ENCODE assay signal across 28 cellular contexts in genomic region chr1:3119748-3120524, GRCh38. TPM values are rescaled to one million over a fixed set of nuclear protein-coding genes. Genes with fewer than 3 reads are reported as not detected.
A peak's percentile ranks its signal among the peaks of the same experiment; 100 is the strongest.
DNase-seq lines count a peak whose midpoint lies in the region; ATAC-seq, FAIRE-seq and TF ChIP-seq lines count a peak whose summit lies in the region.
"Had no signal": no experiment of that assay in that cellular context is flagged by ENCODE, and none has a peak within 500 bp of the region (broad histone marks: within the 10 kb centered on the region; RNA-seq: fewer than 3 reads in every experiment).

No MANE protein-coding gene starts in this region.

- 71% methylated on average over 16 of the region's 26 CpGs for WGBS in HepG2 (ENCODE audit: low lambda C conversion rate)
- 57% methylated on average over 5 of the region's 26 CpGs for WGBS in right lobe of liver (ENCODE audit: insufficient coverage, low coverage, low lambda C conversion rate, missing lambda C conversion rate)

- H3K27me3 ChIP-seq in HepG2 (ENCODE audit: control insufficient read depth in 1 of 2, insufficient read depth in 2 of 2, low read length in 2 of 2): peaks cover 2 to 10% of the 10 kb centered on the region in 2 experiments; a peak in 1 of 5 replicates
- H3K27me3 ChIP-seq in right lobe of liver: no peaks in the 10 kb centered on the region
- H3K27me3 ChIP-seq in neural progenitor cell: no peaks in the 10 kb centered on the region

- peaks cover 13% of the 10 kb centered on the region for H3F3A ChIP-seq in neural progenitor cell (ENCODE audit: low read depth)

- H3K4me1 ChIP-seq in HepG2 (ENCODE audit: insufficient read depth, low read length): peaks cover 40% of the 10 kb centered on the region
- peaks cover 0 to 12% (median 0%) of the 10 kb centered on the region in 4 donors for H3K4me1 ChIP-seq in right lobe of liver
- peaks cover 56% of the 10 kb centered on the region for H3K4me1 ChIP-seq in neural progenitor cell
- H3K4me1 ChIP-seq: lower lobe of right lung, parathyroid adenoma had no signal

- BruUV-seq in HepG2 (replicated peaks; lab: Mats Ljungman, UMichigan): no TSS peak

- H3K9ac ChIP-seq in HepG2 (ENCODE audit: insufficient read depth, low read depth, low read length) (no peak overlapping the region), neural progenitor cell (no peak overlapping the region)
- H3K9ac ChIP-seq: parathyroid adenoma had no signal

- FAIRE-seq in HepG2 (lab: Jason Lieb, UNC): no peak
- FAIRE-seq: A204.1, colon, H54 had no signal

- H2AFZ ChIP-seq in HepG2 (ENCODE audit: low read length): no peak overlapping the region
- H2AFZ ChIP-seq in neural progenitor cell (replicated peaks): no peak overlapping the region
- H2AFZ ChIP-seq: parathyroid adenoma had no signal

- H3K4me1 Mint-ChIP-seq in neural progenitor cell: peaks cover 64% of the 10 kb centered on the region
- H3K4me1 Mint-ChIP-seq: activated naive CD4-positive, alpha-beta T cell treated with anti-CD3 and anti-CD28 coated beads, Interleukin-2, amount 50 U/mL, for 24 hours; B cell had no signal

- CTCF ChIA-PET in HepG2 (lab: Yijun Ruan, JAX; ENCODE audit: low intra/inter-chr PET ratio, low total read pairs): no interaction called here

- POLR2A ChIA-PET in HepG2 (lab: Yijun Ruan, JAX): no interaction called here

- H3K79me2 ChIP-seq in HepG2 (ENCODE audit: insufficient read depth, low read length): no peaks in the 10 kb centered on the region
- no peaks in the 10 kb centered on the region for H3K79me2 ChIP-seq in neural progenitor cell (ENCODE audit: low read depth)
- H3K79me2 ChIP-seq: parathyroid adenoma had no signal

- no peaks in the 10 kb centered on the region for H3K9me3 Mint-ChIP-seq in neural progenitor cell
- H3K9me3 Mint-ChIP-seq: activated naive CD4-positive, alpha-beta T cell treated with anti-CD3 and anti-CD28 coated beads, Interleukin-2, amount 50 U/mL, for 24 hours; activated T-cell treated with anti-CD3 and anti-CD28 coated beads, Interleukin-2, amount 50 U/mL, for 72 hours had no signal

- H3K4me3 Mint-ChIP-seq in neural progenitor cell: peak overlapping the region; percentile 66
- H3K4me3 Mint-ChIP-seq: activated naive CD4-positive, alpha-beta T cell treated with anti-CD3 and anti-CD28 coated beads, Interleukin-2, amount 50 U/mL, for 24 hours; activated T-cell treated with anti-CD3 and anti-CD28 coated beads, Interleukin-2, amount 50 U/mL, for 72 hours; B cell had no signal

- H3K27me3 Mint-ChIP-seq in neural progenitor cell (ENCODE audit: insufficient read depth, low read depth): peaks cover 6% of the 10 kb centered on the region
- H3K27me3 Mint-ChIP-seq: activated naive CD4-positive, alpha-beta T cell treated with anti-CD3 and anti-CD28 coated beads, Interleukin-2, amount 50 U/mL, for 24 hours; B cell had no signal

- H4K20me1 ChIP-seq in HepG2 (ENCODE audit: insufficient read depth, low read length) (no peaks in the 10 kb centered on the region), neural progenitor cell (ENCODE audit: low read depth) (no peaks in the 10 kb centered on the region)

- no peak for TF ChIP-seq EP300 in HepG2 (IDR thresholded peaks at IDR 0.05; ENCODE audit: low read depth in 2 of 2, low read length in 2 of 2)
- no peak for TF ChIP-seq EP300 in HepG2 (CRISPR knock-in tag; IDR thresholded peaks at IDR 0.05; ENCODE audit: borderline replicate concordance)

- TF ChIP-seq CTCF in HepG2 (CRISPR knock-in tag; IDR thresholded peaks at IDR 0.05) (peak; percentile 51), right lobe of liver (IDR thresholded peaks at IDR 0.05) (no peak), neural progenitor cell (IDR thresholded peaks at IDR 0.05) (peak; percentile 13)

- intact Hi-C loops in HepG2 (cut with micrococcal nuclease; ENCODE audit: unreplicated experiment): loop anchor here (10.0 kb wide), 1 partner anchor 55 kb away; no protein-coding TSS in a partner anchor
- intact Hi-C loops in right lobe of liver (cut with DNase I): no loop called here
- intact Hi-C loops in cardiac septum (cut with DNase I): no loop called here

- no peak for DNase-seq in HepG2 (ENCODE audit: low spot score)
- no peak for DNase-seq in right lobe of liver
- DNase-seq in cardiac septum (ENCODE audit: low spot score): peak; percentile 81
- no peak for DNase-seq in neural progenitor cell (ENCODE audit: low spot score)
- no peak for DNase-seq in SW480 (ENCODE audit: low spot score)
- DNase-seq: activated T-cell treated with anti-CD3 and anti-CD28 coated beads, Interleukin-2, amount 50 U/mL, for 72 hours; aorta; COR-L47; DND-41; lower lobe of right lung; NCI-H1105 treated with DMSO at 0.1 percent for 48 hours; NCI-H2107; stimulated activated naive CD4-positive, alpha-beta T cell; T1000 had no signal

- in situ Hi-C loops in HepG2 (cut with HindIII; ENCODE audit: extremely low pct_ligation_motif_present, low pct_unique_long_range_greater_than_20kb): no loop called here

- TF ChIP-seq POLR2A in HepG2 (IDR thresholded peaks at IDR 0.05; ENCODE audit: insufficient read depth in 1 of 2, low read depth in 2 of 2, low read length in 2 of 2) (no peak), right lobe of liver (IDR thresholded peaks at IDR 0.05) (no peak)

- H3K27ac Mint-ChIP-seq in neural progenitor cell: peak overlapping the region; percentile 92
- H3K27ac Mint-ChIP-seq: activated naive CD4-positive, alpha-beta T cell treated with anti-CD3 and anti-CD28 coated beads, Interleukin-2, amount 50 U/mL, for 24 hours; activated T-cell treated with anti-CD3 and anti-CD28 coated beads, Interleukin-2, amount 50 U/mL, for 72 hours; B cell had no signal

- H3K36me3 Mint-ChIP-seq in neural progenitor cell: no peaks in the 10 kb centered on the region
- H3K36me3 Mint-ChIP-seq: activated naive CD4-positive, alpha-beta T cell treated with anti-CD3 and anti-CD28 coated beads, Interleukin-2, amount 50 U/mL, for 24 hours had no signal

- H3K27ac ChIP-seq in HepG2 (ENCODE audit: extremely low read length, insufficient read depth, low read length) (no peak overlapping the region), right lobe of liver (no peak overlapping the region), neural progenitor cell (no peak overlapping the region)
- H3K27ac ChIP-seq: lower lobe of right lung, parathyroid adenoma, skin epidermis had no signal

- no peaks in the 10 kb centered on the region for H3K36me3 ChIP-seq in HepG2 (replicated peaks in 1 of 2; ENCODE audit: control insufficient read depth in 1 of 2, insufficient read depth in 2 of 2, low read length in 2 of 2)
- H3K36me3 ChIP-seq in right lobe of liver: no peaks in the 10 kb centered on the region
- no peaks in the 10 kb centered on the region for H3K36me3 ChIP-seq in neural progenitor cell
- H3K36me3 ChIP-seq: lower lobe of right lung had no signal

- H3K9me3 ChIP-seq in HepG2 (ENCODE audit: low read length) (no peaks in the 10 kb centered on the region), right lobe of liver (no peaks in the 10 kb centered on the region), neural progenitor cell (ENCODE audit: low read depth) (no peaks in the 10 kb centered on the region)
- H3K9me3 ChIP-seq: lower lobe of right lung had no signal

- ATAC-seq in HepG2 (0 out of 3 replicates have a peak, but pooled peaks have one; percentile 7), right lobe of liver (no peak), HG02938 (IDR thresholded peaks at IDR 0.05; ENCODE audit: unreplicated experiment) (no peak), GM18498 (IDR thresholded peaks at IDR 0.05; ENCODE audit: unreplicated experiment) (no peak), HG03520 (IDR thresholded peaks at IDR 0.05; ENCODE audit: unreplicated experiment) (no peak)
- ATAC-seq: activated CD4-positive, CD25-positive, alpha-beta regulatory T cell treated with anti-CD3 and anti-CD28 coated beads, Interleukin-2, amount 50 U/mL, for 24 hours; activated T-cell treated with anti-CD3 and anti-CD28 coated beads, Interleukin-2, amount 50 U/mL, for 72 hours; lower lobe of right lung; SK-N-SH treated with all-trans-retinoic acid at 6 μM for 48 hours had no signal

- TF ChIP-seq RAD21 in HepG2 (CRISPR knock-in tag; IDR thresholded peaks at IDR 0.05): peak; percentile 36; the same call in 1 of the 2 replicates

- H3K4me2 ChIP-seq in HepG2 (ENCODE audit: low read depth, low read length) (no peak overlapping the region), neural progenitor cell (no peak overlapping the region)

- H3K4me3 ChIP-seq in HepG2 (replicated peaks in 1 of 3; ENCODE audit: insufficient read depth in 1 of 3, low read depth in 2 of 3, low read length in 3 of 3) (no peak overlapping the region), right lobe of liver (no peak overlapping the region), neural progenitor cell (no peak overlapping the region)
- H3K4me3 ChIP-seq: lower lobe of right lung, skin epidermis had no signal

TF ChIP-seq in HepG2, 621 proteins besides CTCF, POLR2A, EP300 and RAD21 (continues in another document):
- TF ChIP-seq SOX13 (IDR thresholded peaks at IDR 0.05) (no peak), SOX13 (CRISPR knock-in tag; conservative IDR thresholded peaks at IDR 0.05 in 1 of 2, IDR thresholded peaks at IDR 0.05 in 1 of 2) (no peak)

RNA-seq across cellular contexts. Expression of gene PRDM16, which starts 50.9 kb away (rescaled TPM):
- 0.13 and 0.15 TPM in 2 replicates for total RNA-seq in HepG2 (2016; rRNA removed; fragmentation: Illumina TruSeq; extraction: Trizol)
- under 0.01 and 0.35 TPM in 2 replicates for total RNA-seq in HepG2 (2016; cell fraction: cytosol; rRNA removed; fragmentation: Illumina TruSeq; extraction: Trizol; ENCODE audit: low read depth)
- total RNA-seq in HepG2 (2016; cell fraction: insoluble cytoplasmic fraction; rRNA removed; fragmentation: Illumina TruSeq; extraction: Trizol): 0.21 and 0.24 TPM in 2 replicates
- total RNA-seq in HepG2 (2016; cell fraction: membrane; rRNA removed; fragmentation: Illumina TruSeq; extraction: Trizol): 0.19 and 0.24 TPM in 2 replicates
- total RNA-seq in HepG2 (2016; cell fraction: nucleus; rRNA removed; fragmentation: Illumina TruSeq; extraction: Trizol): 0.12 and 1.1 TPM in 2 replicates
- 0.81 and 1.5 TPM in 2 replicates for polyA plus RNA-seq in HepG2 (2011; rRNA removed)
- 0.96 and 1.0 TPM in 2 replicates for polyA plus RNA-seq in HepG2 (2011; cell fraction: cytosol; rRNA removed)
- 5.9 and 6.8 TPM in 2 replicates for polyA plus RNA-seq in HepG2 (2011; cell fraction: nucleus; rRNA removed)
- polyA plus RNA-seq in HepG2 (2012): 1.7 and 1.8 TPM in 2 replicates
- polyA plus RNA-seq in HepG2 (2016; cell fraction: cytosol; fragmentation: Illumina TruSeq; extraction: Trizol; ENCODE audit: low read depth): not detected in 2 replicates
- polyA plus RNA-seq in HepG2 (2016; cell fraction: insoluble cytoplasmic fraction; fragmentation: Illumina TruSeq; extraction: Trizol; ENCODE audit: low read depth): 0.15 and 0.46 TPM in 2 replicates
- 0.13 TPM in 1 of 2 replicates, not detected in the other for polyA plus RNA-seq in HepG2 (2016; cell fraction: membrane; fragmentation: Illumina TruSeq; extraction: Trizol; ENCODE audit: low read depth)
- polyA plus RNA-seq in HepG2 (2016; cell fraction: nucleus; fragmentation: Illumina TruSeq; extraction: Trizol; ENCODE audit: insufficient read depth, low read depth): 0.34 and 0.47 TPM in 2 replicates
- polyA minus RNA-seq in HepG2 (2011; rRNA and poly(A)+ RNA removed; ENCODE audit: low replicate concordance): 0.40 TPM in 1 of 2 replicates, not detected in the other
- polyA minus RNA-seq in HepG2 (2011; cell fraction: cytosol; rRNA and poly(A)+ RNA removed): 0.79 and 1.1 TPM in 2 replicates
- polyA minus RNA-seq in HepG2 (2011; cell fraction: nucleus; rRNA and poly(A)+ RNA removed): 2.1 and 2.4 TPM in 2 replicates
- under 1 TPM; 0.06 to 0.75 (median 0.28) TPM for total RNA-seq in right lobe of liver
- total RNA-seq in cardiac septum: 12.9 TPM
- total RNA-seq in neural progenitor cell (ENCODE audit: low replicate concordance): 1.9 and 2.0 TPM in 2 replicates
- total RNA-seq: HT-29, LHCN-M2 had no signal

Comparison
In these comparisons a context has a peak if more than half of its experiments do, and no peak if none do; other contexts are left out.
1. CTCF ChIP-seq: peak in HepG2 (single experiment) and neural progenitor cell (single experiment); none in right lobe of liver (0 of 4).